ENCODE assay signal across 12 cellular contexts in the genomic region with DNA sequence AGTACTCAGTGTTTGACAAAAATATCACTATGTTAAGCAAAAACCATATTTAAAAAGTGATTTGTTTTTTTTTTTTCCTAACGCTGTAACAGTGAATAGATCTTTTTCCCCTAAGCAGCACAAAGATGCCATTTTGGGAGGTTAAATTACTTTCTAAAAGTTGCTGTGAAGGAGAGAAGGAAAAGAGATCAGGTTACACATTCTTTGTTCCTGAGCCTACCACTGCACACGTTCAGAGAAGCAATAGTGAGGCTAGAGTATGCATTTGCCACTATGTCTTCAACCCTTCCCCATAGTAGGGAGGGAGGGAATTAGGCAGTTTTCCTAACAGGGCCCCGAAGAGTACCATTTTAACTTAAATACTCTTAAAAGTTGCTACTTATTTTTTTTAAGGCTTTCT. TPM values are rescaled to one million over a fixed set of nuclear protein-coding genes. Genes with fewer than 3 reads are reported as not detected.
DNase-seq lines count a peak whose midpoint lies in the region; ATAC-seq and TF ChIP-seq lines count a peak whose summit lies in the region.
"Had no signal": no experiment of that assay in that cellular context is flagged by ENCODE, and none has a peak within 500 bp of the region (broad histone marks: within the 10 kb centered on the region; RNA-seq: fewer than 3 reads in every experiment).

No MANE protein-coding gene starts in this region.

- TF ChIP-seq POLR2A in spleen (IDR thresholded peaks at IDR 0.05) = no peak

- H3K4me1 ChIP-seq in mesodermal cell (ENCODE audit: control insufficient read depth, insufficient read depth, low read length, poor library complexity, severe bottlenecking) (peaks cover 13% of the 10 kb centered on the region), spleen (peaks cover 0 to 13% (median 4%) of the 10 kb centered on the region in 6 donors)

- POLR2A ChIA-PET in BJ (lab: Charles Lee) = no interaction called here

- no peaks in the 10 kb centered on the region for H3K36me3 ChIP-seq in BJ (ENCODE audit: control insufficient read depth, insufficient read depth, low read length)
- peaks cover 7% of the 10 kb centered on the region for H3K36me3 ChIP-seq in mesodermal cell (ENCODE audit: control insufficient read depth, insufficient read depth, low read length)
- H3K36me3 ChIP-seq in spleen = no peaks in the 10 kb centered on the region
- H3K36me3 ChIP-seq: ovary had no signal

- peaks cover 0 to 2% of the 10 kb centered on the region in 2 donors for H3K9me3 Mint-ChIP-seq in stimulated activated naive B cell treated with anti-CD40 and anti-IgM and Interleukin-4, amounts not matched to agents 10 μg/mL and 1 μg/mL and 100 μg/mL, for 72 hours
- H3K9me3 Mint-ChIP-seq: T-helper 1 cell treated with Interleukin-12 subunit alpha and Interleukin-12 subunit beta and Interleukin-4 antibody, amounts not matched to agents 30 μg/mL and 1 μg/mL, for 36 hours had no signal

- H3K27me3 ChIP-seq in BJ (ENCODE audit: control insufficient read depth, insufficient read depth, low read length) = no peaks in the 10 kb centered on the region
- peaks cover 0 to 8% (median 0%) of the 10 kb centered on the region in 7 donors for H3K27me3 ChIP-seq in spleen (replicated peaks in 1 of 7)
- H3K27me3 ChIP-seq: ovary had no signal

- DNase-seq in BJ (ENCODE audit: low read depth) (peak; percentile 34), KBM-7 (peak; percentile 54), cardiac fibroblast (ENCODE audit: low read depth in 2 of 2) (peak; percentile 73 to 86), spleen (no peak), NCI-H146 (lab: John Stamatoyannopoulos, UW) (no peak)
- no peak for DNase-seq in stimulated activated naive B cell treated with anti-CD40 and anti-IgM and Interleukin-4, amounts not matched to agents 10 μg/mL and 1 μg/mL and 100 μg/mL, for 72 hours
- DNase-seq: central memory CD4-positive, alpha-beta T cell; GF-D8; ovary had no signal

- H3K27me3 Mint-ChIP-seq in stimulated activated naive B cell treated with anti-CD40 and anti-IgM and Interleukin-4, amounts not matched to agents 10 μg/mL and 1 μg/mL and 100 μg/mL, for 72 hours = peaks cover 4 to 11% of the 10 kb centered on the region in 2 donors

- no CpG with 5 or more reads among the region's 3 CpGs for WGBS in mesodermal cell (ENCODE audit: insufficient coverage in 2 of 2), 2 experiments
- WGBS in spleen, 5 donors = 50 to 70% (median 63%) methylated on average over 3 of the region's 3 CpGs

- no peaks in the 10 kb centered on the region for H3K9me3 ChIP-seq in mesodermal cell (ENCODE audit: control insufficient read depth, low read length)
- H3K9me3 ChIP-seq in spleen = no peaks in the 10 kb centered on the region
- H3K9me3 ChIP-seq: ovary had no signal

- no peak overlapping the region for H3K4me3 ChIP-seq in BJ (ENCODE audit: low read depth, low read length)
- H3K4me3 ChIP-seq in cardiac fibroblast (replicated peaks in 1 of 2; ENCODE audit: low read depth in 2 of 2, low read length in 2 of 2) = no peak overlapping the region
- H3K4me3 ChIP-seq in mesodermal cell (ENCODE audit: extremely low read depth, insufficient read depth, low read length, poor library complexity, severe bottlenecking) = no peak overlapping the region
- H3K4me3 ChIP-seq in spleen = no peak overlapping the region
- H3K4me3 ChIP-seq: ovary had no signal

- ATAC-seq in GM19324 (IDR thresholded peaks at IDR 0.05; ENCODE audit: low FRiP score, unreplicated experiment) = no peak
- no peak for ATAC-seq in stimulated activated naive B cell treated with anti-CD40 and anti-IgM and Interleukin-4, amounts not matched to agents 10 μg/mL and 1 μg/mL and 100 μg/mL, for 72 hours (replicated peaks)

- intact Hi-C loops in spleen (cut with DNase I; ENCODE audit: low total_unique reads) = no loop called here

- CTCF ChIA-PET in BJ (lab: Yijun Ruan, JAX) = no interaction called here

- H3K36me3 Mint-ChIP-seq in stimulated activated naive B cell treated with anti-CD40 and anti-IgM and Interleukin-4, amounts not matched to agents 10 μg/mL and 1 μg/mL and 100 μg/mL, for 72 hours = no peaks in the 10 kb centered on the region

- H3K27ac ChIP-seq in mesodermal cell (ENCODE audit: low read depth, low read length, severe bottlenecking) (peak overlapping the region; percentile 60), spleen (no peak overlapping the region)

- in situ Hi-C loops in KBM-7 (cut with MboI; ENCODE audit: low pct_unique_long_range_greater_than_20kb, low sequenced_read_pairs) = no loop called here

- no peak overlapping the region for H3K27ac Mint-ChIP-seq in stimulated activated naive B cell treated with anti-CD40 and anti-IgM and Interleukin-4, amounts not matched to agents 10 μg/mL and 1 μg/mL and 100 μg/mL, for 72 hours
- H3K27ac Mint-ChIP-seq: T-helper 1 cell treated with Interleukin-12 subunit alpha and Interleukin-12 subunit beta and Interleukin-4 antibody, amounts not matched to agents 30 μg/mL and 1 μg/mL, for 36 hours had no signal

- peaks cover 0 to 5% of the 10 kb centered on the region in 2 donors for H3K4me1 Mint-ChIP-seq in stimulated activated naive B cell treated with anti-CD40 and anti-IgM and Interleukin-4, amounts not matched to agents 10 μg/mL and 1 μg/mL and 100 μg/mL, for 72 hours

- H3K4me3 Mint-ChIP-seq in stimulated activated naive B cell treated with anti-CD40 and anti-IgM and Interleukin-4, amounts not matched to agents 10 μg/mL and 1 μg/mL and 100 μg/mL, for 72 hours = no peak overlapping the region
- H3K4me3 Mint-ChIP-seq: T-helper 1 cell treated with Interleukin-12 subunit alpha and Interleukin-12 subunit beta and Interleukin-4 antibody, amounts not matched to agents 30 μg/mL and 1 μg/mL, for 36 hours had no signal

- TF ChIP-seq CTCF in BJ (IDR thresholded peaks at IDR 0.05; ENCODE audit: insufficient read depth, low read depth, low read length) = no peak
- no peak for TF ChIP-seq CTCF in cardiac fibroblast (IDR thresholded peaks at IDR 0.05; ENCODE audit: low read depth, low read length)
- TF ChIP-seq CTCF in spleen (IDR thresholded peaks at IDR 0.05 in 8 of 11, conservative IDR thresholded peaks at IDR 0.05 in 3 of 11) = no peak

RNA-seq across cellular contexts. Expression of a gene that starts 38.9 kb away (rescaled TPM):
- polyA plus RNA-seq in BJ (2011; rRNA removed) (21.4 and 39.6 TPM in 2 replicates), spleen (1 to 10 TPM; 1.3 to 2.6 (median 1.8) TPM)
- polyA minus RNA-seq in BJ (2011; rRNA and poly(A)+ RNA removed) = 29.1 and 30.1 TPM in 2 replicates
- 45.9 TPM for polyA plus RNA-seq in mesodermal cell (2013, experiment 1 of 2)
- polyA plus RNA-seq in mesodermal cell (2013, experiment 2 of 2) = 44.5 TPM
- 10 to 100 TPM in 5 of 7 donors, 1 to 10 TPM in 2; 8.3 to 17.9 (median 12.4) TPM for total RNA-seq in spleen

Comparison
In these comparisons a context has a peak if more than half of its experiments do, and no peak if none do; other contexts are left out.
1. DNase-seq: peak in BJ (single experiment), KBM-7 (single experiment) and cardiac fibroblast (2 of 2); none in spleen (single experiment), NCI-H146 (single experiment) and stimulated activated naive B cell treated with anti-CD40 and anti-IgM and Interleukin-4, amounts not matched to agents 10 μg/mL and 1 μg/mL and 100 μg/mL, for 72 hours (single experiment).